Comparison of ENCODE assay signal across 9 cellular contexts in genomic region chrX:56231706-56232105, GRCh38. TPM values are rescaled to one million over a fixed set of nuclear protein-coding genes. Genes with fewer than 3 reads are reported as not detected.
DNase-seq lines count a peak whose midpoint lies in the region; ATAC-seq and TF ChIP-seq lines count a peak whose summit lies in the region.
"Had no signal": no experiment of that assay in that cellular context is flagged by ENCODE, and none has a peak within 500 bp of the region (broad histone marks: within the 10 kb centered on the region; RNA-seq: fewer than 3 reads in every experiment).

No MANE protein-coding gene starts in this region.

- peaks cover 10% of the 10 kb centered on the region for H3K4me1 Mint-ChIP-seq in activated T-cell treated with anti-CD3 and anti-CD28 coated beads, Interleukin-2, amount 50 U/mL, for 24 hours (ENCODE audit: low read depth)

- no peak for TF ChIP-seq EP300 in tibial nerve (IDR thresholded peaks at IDR 0.05)

- in situ Hi-C loops in brain microvascular endothelial cell (cut with HindIII; ENCODE audit: low pct_ligation_motif_present, low sequenced_read_pairs): no loop called here

- no peak for DNase-seq in activated T-cell treated with anti-CD3 and anti-CD28 coated beads, Interleukin-2, amount 50 U/mL, for 24 hours
- no peak for DNase-seq in activated T-cell treated with anti-CD3 and anti-CD28 coated beads, Interleukin-2, amount 50 U/mL, for 1 hour
- DNase-seq in colonic mucosa: peak; percentile 17
- DNase-seq in lower lobe of right lung: no peak
- DNase-seq in tibial nerve (ENCODE audit: low spot score in 2 of 2): no peak
- DNase-seq in brain microvascular endothelial cell: no peak
- DNase-seq in stimulated activated CD8-positive, alpha-beta memory T cell treated with anti-CD3 and anti-CD28 coated beads, Interleukin-4, amount 100 ng/mL, for 48 hours: no peak

- H3K36me3 ChIP-seq in colonic mucosa (no peaks in the 10 kb centered on the region), lower lobe of right lung (no peaks in the 10 kb centered on the region), tibial nerve (no peaks in the 10 kb centered on the region), brain microvascular endothelial cell (replicated peaks) (no peaks in the 10 kb centered on the region)

- H3K9ac ChIP-seq in colonic mucosa (ENCODE audit: low read depth in 2 of 2, low read length in 2 of 2): no peak overlapping the region

- TF ChIP-seq CTCF in colonic mucosa (IDR thresholded peaks at IDR 0.05) (no peak), lower lobe of right lung (IDR thresholded peaks at IDR 0.05) (no peak), tibial nerve (IDR thresholded peaks at IDR 0.05) (no peak), brain microvascular endothelial cell (IDR thresholded peaks at IDR 0.05; ENCODE audit: low read depth, low read length, missing control alignments) (no peak)

- no peaks in the 10 kb centered on the region for H3K9me3 ChIP-seq in colonic mucosa
- H3K9me3 ChIP-seq in lower lobe of right lung: no peaks in the 10 kb centered on the region
- no peaks in the 10 kb centered on the region for H3K9me3 ChIP-seq in tibial nerve

- intact Hi-C loops in colonic mucosa (cut with DNase I) (no loop called here), lower lobe of right lung (cut with DNase I) (no loop called here)

- WGBS in tibial nerve, 2 donors: 32 to 50% methylated on average over 9 of the region's 9 CpGs

- H3K27ac ChIP-seq in colonic mucosa (no peak overlapping the region), lower lobe of right lung (no peak overlapping the region), tibial nerve (peak overlapping the region in 3 of 4 donors; percentile 14 to 88 (median 67)), brain microvascular endothelial cell (no peak overlapping the region)

- H3K36me3 Mint-ChIP-seq in activated T-cell treated with anti-CD3 and anti-CD28 coated beads, Interleukin-2, amount 50 U/mL, for 24 hours (ENCODE audit: low read depth): no peaks in the 10 kb centered on the region

- no peak for TF ChIP-seq POLR2A in tibial nerve (IDR thresholded peaks at IDR 0.05)

- H3K4me3 ChIP-seq in colonic mucosa (no peak overlapping the region), lower lobe of right lung (peak overlapping the region; percentile 63), tibial nerve (peak overlapping the region in 3 of 4 donors; percentile 21 to 60 (median 42)), brain microvascular endothelial cell (ENCODE audit: low read depth, low read length) (no peak overlapping the region)

- H3K4me3 Mint-ChIP-seq in activated T-cell treated with anti-CD3 and anti-CD28 coated beads, Interleukin-2, amount 50 U/mL, for 24 hours: peak overlapping the region; percentile 30

- no peaks in the 10 kb centered on the region for H3K4me1 ChIP-seq in colonic mucosa
- H3K4me1 ChIP-seq in lower lobe of right lung: no peaks in the 10 kb centered on the region
- peaks cover 0 to 27% (median 0%) of the 10 kb centered on the region in 4 donors for H3K4me1 ChIP-seq in tibial nerve

- H3K27me3 ChIP-seq in colonic mucosa (no peaks in the 10 kb centered on the region), lower lobe of right lung (ENCODE audit: low read depth) (no peaks in the 10 kb centered on the region), tibial nerve (peaks cover 0 to 12% of the 10 kb centered on the region in 2 donors), brain microvascular endothelial cell (replicated peaks) (no peaks in the 10 kb centered on the region)

- H3K9me3 Mint-ChIP-seq in activated T-cell treated with anti-CD3 and anti-CD28 coated beads, Interleukin-2, amount 50 U/mL, for 24 hours: no peaks in the 10 kb centered on the region

- peaks cover 45% of the 10 kb centered on the region for H3K27me3 Mint-ChIP-seq in activated T-cell treated with anti-CD3 and anti-CD28 coated beads, Interleukin-2, amount 50 U/mL, for 24 hours

- H3K27ac Mint-ChIP-seq in activated T-cell treated with anti-CD3 and anti-CD28 coated beads, Interleukin-2, amount 50 U/mL, for 24 hours: no peak overlapping the region

- no peak for ATAC-seq in lower lobe of right lung
- no peak for ATAC-seq in GM19395 (IDR thresholded peaks at IDR 0.05; ENCODE audit: unreplicated experiment)

RNA-seq across cellular contexts. Expression of gene KLF8, which starts 0.5 kb away (rescaled TPM):
- 1 to 10 TPM; 2.3 to 2.8 TPM for total RNA-seq in colonic mucosa
- 17.7 TPM for total RNA-seq in lower lobe of right lung
- total RNA-seq in tibial nerve: 10 to 100 TPM; 20.5 to 28.8 (median 24.1) TPM
- total RNA-seq: SK-MEL-5 had no signal

Comparison
In these comparisons a context has a peak if more than half of its experiments do, and no peak if none do; other contexts are left out.
1. H3K27ac ChIP-seq: peak in tibial nerve (3 of 4); none in colonic mucosa (single experiment), lower lobe of right lung (single experiment) and brain microvascular endothelial cell (single experiment).
2. H3K4me3 ChIP-seq: peak in lower lobe of right lung (single experiment) and tibial nerve (3 of 4); none in colonic mucosa (single experiment) and brain microvascular endothelial cell (single experiment).